In the genomic region with DNA sequence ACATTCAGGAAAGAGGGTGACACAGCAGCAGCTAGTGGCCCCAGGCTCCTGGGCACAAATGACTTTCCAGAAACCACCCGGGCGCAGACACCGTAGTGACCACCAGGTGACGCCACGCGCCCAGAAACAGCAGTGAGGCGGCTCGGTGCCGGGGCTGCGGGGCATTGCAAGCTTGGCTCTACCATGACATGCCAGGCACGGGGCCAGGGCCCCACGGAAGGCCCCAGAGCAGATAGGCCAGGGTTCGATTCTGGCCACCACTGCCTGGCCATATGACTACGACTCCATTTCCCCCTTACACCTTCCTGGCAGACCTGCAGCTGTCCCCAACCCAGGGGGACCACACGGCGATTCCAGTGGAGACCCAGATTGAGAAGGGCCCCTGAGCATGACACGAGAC, we compare ENCODE assay signal across 8 cellular contexts. TPM values are rescaled to one million over a fixed set of nuclear protein-coding genes. Genes with fewer than 3 reads are reported as not detected.
DNase-seq lines count a peak whose midpoint lies in the region; ATAC-seq and TF ChIP-seq lines count a peak whose summit lies in the region.

No MANE protein-coding gene starts in this region.

- peaks cover 29% of the 10 kb centered on the region for H3K36me3 ChIP-seq in upper lobe of right lung

- peak; percentile 98 for TF ChIP-seq CTCF in GM12872 (IDR thresholded peaks at IDR 0.05; ENCODE audit: insufficient read depth, low read depth, low read length)
- peak; percentile 98 for TF ChIP-seq CTCF in upper lobe of right lung (IDR thresholded peaks at IDR 0.05)

- H3K27me3 ChIP-seq in upper lobe of right lung, result no peaks in the 10 kb centered on the region

- no peaks in the 10 kb centered on the region for H3K9me3 ChIP-seq in upper lobe of right lung

- no peak overlapping the region for H3K4me3 ChIP-seq in upper lobe of right lung

- H3K4me1 ChIP-seq in upper lobe of right lung, result peaks cover 21% of the 10 kb centered on the region

- peak; percentile 87 for DNase-seq in NAMALWA (ENCODE audit: low spot score)
- peak; percentile 33 for DNase-seq in SKM-1 (lab: John Stamatoyannopoulos, UW; ENCODE audit: unreplicated experiment)
- peak; percentile 85 for DNase-seq in activated naive CD4-positive, alpha-beta T cell treated with Interleukin-2 at 50 U/mL for 16 hours
- DNase-seq in glomerular visceral epithelial cell (ENCODE audit: extremely low spot score), result peak; percentile 70
- DNase-seq in pons (ENCODE audit: low spot score), result peak; percentile 71
- DNase-seq in upper lobe of right lung, result peak; percentile 92

- intact Hi-C loops in upper lobe of right lung (cut with DNase I), result no loop called here

- peak; percentile 87 for ATAC-seq in upper lobe of right lung
- ATAC-seq in GM21381 (IDR thresholded peaks at IDR 0.05; ENCODE audit: unreplicated experiment), result no peak

- no peak overlapping the region for H3K27ac ChIP-seq in upper lobe of right lung

RNA-seq across cellular contexts. Expression of gene RHBDF1, which starts 6.7 kb away (rescaled TPM):
- 48.4 TPM for total RNA-seq in upper lobe of right lung

RNA-seq across cellular contexts. Expression of gene SNRNP25, which starts 12.1 kb away (rescaled TPM):
- total RNA-seq in upper lobe of right lung, result 11.6 TPM

RNA-seq across cellular contexts. Expression of gene MPG, which starts 12.3 kb away (rescaled TPM):
- 42.5 TPM for total RNA-seq in upper lobe of right lung

RNA-seq across cellular contexts. Expression of gene POLR3K, which starts 12.3 kb away (rescaled TPM):
- 12.0 TPM for total RNA-seq in upper lobe of right lung

Comparison
In these comparisons a context has a peak if more than half of its experiments do, and no peak if none do; other contexts are left out.
1. DNase-seq: peak in every context shown above with its lines; median percentile 92 in upper lobe of right lung; 87 in NAMALWA; 85 in activated naive CD4-positive, alpha-beta T cell treated with Interleukin-2 at 50 U/mL for 16 hours; 71 in pons; 70 in glomerular visceral epithelial cell; 33 in SKM-1.